Comparison of ENCODE assay signal across 8 cellular contexts in the genomic region with DNA sequence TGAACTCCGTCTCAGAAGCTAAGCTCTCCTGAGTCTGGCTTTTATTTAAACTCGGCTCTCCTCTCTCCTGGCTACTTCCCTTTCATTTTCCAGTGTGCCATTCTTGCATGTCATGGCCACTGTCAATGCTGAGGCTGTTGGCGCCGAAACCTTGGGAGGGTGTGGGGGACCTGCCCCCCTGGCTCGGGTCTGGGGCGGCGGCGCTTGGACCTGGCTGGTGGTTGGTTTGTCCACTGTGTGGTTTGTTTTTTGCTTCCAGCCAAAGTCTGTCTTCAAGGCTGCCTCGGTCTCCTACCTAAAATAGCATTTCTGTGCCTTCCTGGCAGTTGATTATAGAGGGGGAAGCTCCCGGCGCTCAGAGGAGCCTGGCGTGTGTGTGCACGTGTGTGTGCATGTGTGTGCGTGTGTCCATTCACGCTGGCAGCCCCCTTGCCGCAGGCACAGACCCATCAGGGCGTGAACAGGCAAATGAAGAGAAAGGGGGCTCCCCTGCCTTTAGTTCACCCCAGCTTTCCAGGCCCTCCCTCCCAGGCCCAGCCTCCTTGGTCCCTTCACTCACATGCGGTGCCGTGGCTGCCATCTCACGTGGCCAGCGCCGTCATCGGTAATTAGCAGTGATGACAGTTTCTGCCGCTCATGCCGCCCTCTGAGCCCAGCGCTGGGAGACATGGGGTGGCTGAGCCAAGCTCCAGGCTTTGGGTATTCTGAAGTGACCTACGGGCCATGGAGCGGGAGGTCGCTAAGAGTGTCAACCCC.
DNase-seq lines count a peak whose midpoint lies in the region; ATAC-seq, FAIRE-seq and TF ChIP-seq lines count a peak whose summit lies in the region.

No MANE protein-coding gene starts in this region.

- FAIRE-seq in GM12892 (lab: Jason Lieb, UNC): peak; percentile 48

- no peaks in the 10 kb centered on the region for H3K9me3 ChIP-seq in neutrophil

- peak; percentile 73 for TF ChIP-seq POLR2A in GM12892 (IDR thresholded peaks at IDR 0.05; ENCODE audit: low read depth, low read length)

- H3K27ac ChIP-seq in cingulate gyrus (ENCODE audit: low read depth, low read length) (peak overlapping the region; percentile 60), neutrophil (peak overlapping the region; percentile 82)

- no peak for ATAC-seq in HG02798 (IDR thresholded peaks at IDR 0.05; ENCODE audit: poor library complexity, unreplicated experiment)

- H3K4me3 ChIP-seq in neutrophil (ENCODE audit: low read depth in 1 of 2, low read length in 1 of 2): peak overlapping the region; percentile 70

- H3K4me1 ChIP-seq in neutrophil (ENCODE audit: control insufficient read depth in 1 of 2, insufficient read depth in 1 of 2, low read depth in 1 of 2, low read length in 1 of 2): peaks cover 91 to 96% of the 10 kb centered on the region in 2 experiments

- DNase-seq in GM12892 (ENCODE audit: insufficient read length) (peak; percentile 48), NCI-H2227 treated with DMSO at 0.1 percent for 48 hours (lab: John Stamatoyannopoulos, UW) (peak; percentile 20), retina (no peak), putamen (ENCODE audit: low spot score) (no peak), G401 (ENCODE audit: low spot score) (no peak)

- H3K36me3 ChIP-seq in neutrophil: no peaks in the 10 kb centered on the region

- in situ Hi-C loops in G401 (cut with HindIII; ENCODE audit: low sequenced_read_pairs): no loop called here

- TF ChIP-seq CTCF in neutrophil (IDR thresholded peaks at IDR 0.05): no peak

- H3K27me3 ChIP-seq in neutrophil: no peaks in the 10 kb centered on the region

Comparison
In these comparisons a context has a peak if more than half of its experiments do, and no peak if none do; other contexts are left out.
1. DNase-seq: peak in GM12892 (single experiment) and NCI-H2227 treated with DMSO at 0.1 percent for 48 hours (single experiment); none in retina (single experiment), putamen (single experiment) and G401 (single experiment).